In genomic region chr22:48323746-48324145, GRCh38 we compare ENCODE assay signal across 34 cellular contexts.
"Had no signal": no experiment of that assay in that cellular context is flagged by ENCODE, and none has a peak within 500 bp of the region (broad histone marks: within the 10 kb centered on the region; RNA-seq: fewer than 3 reads in every experiment).

No MANE protein-coding gene starts in this region.

- ATAC-seq: activated CD4-positive, alpha-beta T cell treated with anti-CD3 and anti-CD28 coated beads for 36 hours; activated CD8-positive, alpha-beta memory T cell treated with anti-CD3 and anti-CD28 coated beads, Interleukin-2, amount 10 ng/mL, durations not matched to agents 7 days and 5 days; activated CD8-positive, alpha-beta T cell treated with anti-CD3 and anti-CD28 coated beads, Interleukin-2, amount 10 ng/mL, durations not matched to agents 7 days and 5 days; activated naive CD8-positive, alpha-beta T cell treated with anti-CD3 and anti-CD28 coated beads, Interleukin-2, amount 50 U/mL, for 24 hours; body of pancreas; gastroesophageal sphincter; T-helper 17 cell had no signal

- H3K27me3 Mint-ChIP-seq: activated CD4-positive, alpha-beta T cell treated with anti-CD3 and anti-CD28 coated beads, Interleukin-2, amount 10 ng/mL, durations not matched to agents 24 days and 14 days; activated CD8-positive, alpha-beta memory T cell treated with anti-CD3 and anti-CD28 coated beads, Interleukin-2, amount 10 ng/mL, durations not matched to agents 7 days and 5 days; activated naive CD4-positive, alpha-beta T cell treated with anti-CD3 and anti-CD28 coated beads, Interleukin-2, amount 50 U/mL, for 24 hours had no signal

- H3K4me3 ChIP-seq: adrenal gland, body of pancreas, cardiac muscle cell, colonic mucosa, esophagus squamous epithelium, gastroesophageal sphincter had no signal

- H3K9me3 Mint-ChIP-seq: activated naive CD4-positive, alpha-beta T cell treated with anti-CD3 and anti-CD28 coated beads, Interleukin-2, amount 50 U/mL, for 24 hours had no signal

- H3K27ac ChIP-seq: adrenal gland, body of pancreas, cardiac muscle cell, colonic mucosa, epithelial cell of prostate, esophagus squamous epithelium, gastroesophageal sphincter, WERI-Rb-1 had no signal

- H3K9me3 ChIP-seq: adrenal gland, body of pancreas, colonic mucosa had no signal

- H3K27ac Mint-ChIP-seq: activated CD4-positive, alpha-beta memory T cell treated with anti-CD3 and anti-CD28 coated beads for 36 hours; activated CD4-positive, alpha-beta T cell treated with anti-CD3 and anti-CD28 coated beads for 36 hours; activated CD4-positive, alpha-beta T cell treated with anti-CD3 and anti-CD28 coated beads, Interleukin-2, amount 10 ng/mL, durations not matched to agents 24 days and 14 days; activated CD8-positive, alpha-beta memory T cell treated with anti-CD3 and anti-CD28 coated beads, Interleukin-2, amount 10 ng/mL, durations not matched to agents 7 days and 5 days; activated CD8-positive, alpha-beta T cell treated with anti-CD3 and anti-CD28 coated beads, Interleukin-2, amount 10 ng/mL, durations not matched to agents 7 days and 5 days; activated naive CD4-positive, alpha-beta T cell treated with anti-CD3 and anti-CD28 coated beads for 36 hours; activated naive CD4-positive, alpha-beta T cell treated with anti-CD3 and anti-CD28 coated beads, Interleukin-2, amount 50 U/mL, for 24 hours; activated naive CD8-positive, alpha-beta T cell treated with anti-CD3 and anti-CD28 coated beads for 36 hours; activated naive CD8-positive, alpha-beta T cell treated with anti-CD3 and anti-CD28 coated beads, Interleukin-2, amount 50 U/mL, for 24 hours; activated T-helper 1 cell treated with anti-CD3 and anti-CD28 coated beads, Interleukin-12 subunit alpha, Interleukin-12 subunit beta, Interleukin-2, Interleukin-4 antibody, amounts not matched to agents 30 ng/mL and 10 ng/mL and 1 ng/mL, durations not matched to agents 14 hours and 24 hours and 36 hours; activated T-helper 2 cell treated with anti-CD3 and anti-CD28 coated beads, Interferon-gamma antibody, Interleukin-2, Interleukin-4, amounts not matched to agents 10 μg/mL and 5 μg/mL and 100 μg/mL, durations not matched to agents 14 hours and 24 hours and 36 hours; T-helper 17 cell; T-helper 2 cell treated with Interferon-gamma antibody and Interleukin-4, amounts not matched to agents 5 μg/mL and 100 μg/mL, for 36 hours had no signal

- DNase-seq: activated CD4-positive, alpha-beta memory T cell treated with anti-CD3 and anti-CD28 coated beads for 36 hours; activated CD4-positive, alpha-beta T cell treated with anti-CD3 and anti-CD28 coated beads for 36 hours; activated CD4-positive, alpha-beta T cell treated with anti-CD3 and anti-CD28 coated beads, Interleukin-2, amount 10 ng/mL, durations not matched to agents 24 days and 14 days; activated CD4-positive, CD25-positive, alpha-beta regulatory T cell; activated CD4-positive, CD25-positive, alpha-beta regulatory T cell treated with anti-CD3 and anti-CD28 coated beads, Interleukin-2, amount 50 U/mL, for 72 hours; activated CD8-positive, alpha-beta memory T cell treated with anti-CD3 and anti-CD28 coated beads, Interleukin-2, amount 10 ng/mL, durations not matched to agents 7 days and 5 days; activated CD8-positive, alpha-beta memory T cell treated with anti-CD3 and anti-CD28 coated beads, Interleukin-2, amount 50 U/mL, for 4 hours; activated CD8-positive, alpha-beta T cell treated with anti-CD3 and anti-CD28 coated beads, Interleukin-2, amount 10 ng/mL, durations not matched to agents 7 days and 5 days; activated effector memory CD4-positive, alpha-beta T cell treated with anti-CD3 and anti-CD28 coated beads, Interleukin-2, amount 50 U/mL, for 16 hours; activated naive CD4-positive, alpha-beta T cell treated with anti-CD3 and anti-CD28 coated beads for 36 hours; activated naive CD8-positive, alpha-beta T cell treated with anti-CD3 and anti-CD28 coated beads for 36 hours; activated naive CD8-positive, alpha-beta T cell treated with anti-CD3 and anti-CD28 coated beads, Interleukin-2, amount 50 U/mL, for 24 hours; activated T-cell treated with anti-CD3 and anti-CD28 coated beads, Interleukin-2, amount 50 U/mL, for 1 hour; activated T-cell treated with anti-CD3 and anti-CD28 coated beads, Interleukin-2, amount 50 U/mL, for 48 hours; adrenal gland; amygdala; body of pancreas; central memory CD4-positive, alpha-beta T cell; cerebellar nuclear complex; colonic mucosa; effector CD8-positive, alpha-beta T cell; esophagus squamous epithelium; foreskin melanocyte; T-helper 1 cell; T-helper 17 cell; T1000; WERI-Rb-1 had no signal

- H3K4me3 Mint-ChIP-seq: activated CD4-positive, alpha-beta memory T cell treated with anti-CD3 and anti-CD28 coated beads for 36 hours; activated CD4-positive, alpha-beta T cell treated with anti-CD3 and anti-CD28 coated beads for 36 hours; activated CD4-positive, alpha-beta T cell treated with anti-CD3 and anti-CD28 coated beads, Interleukin-2, amount 10 ng/mL, durations not matched to agents 24 days and 14 days; activated CD8-positive, alpha-beta memory T cell treated with anti-CD3 and anti-CD28 coated beads, Interleukin-2, amount 10 ng/mL, durations not matched to agents 7 days and 5 days; activated CD8-positive, alpha-beta T cell treated with anti-CD3 and anti-CD28 coated beads, Interleukin-2, amount 10 ng/mL, durations not matched to agents 7 days and 5 days; activated naive CD4-positive, alpha-beta T cell treated with anti-CD3 and anti-CD28 coated beads for 36 hours; activated naive CD4-positive, alpha-beta T cell treated with anti-CD3 and anti-CD28 coated beads, Interleukin-2, amount 50 U/mL, for 24 hours; activated naive CD8-positive, alpha-beta T cell treated with anti-CD3 and anti-CD28 coated beads for 36 hours; activated naive CD8-positive, alpha-beta T cell treated with anti-CD3 and anti-CD28 coated beads, Interleukin-2, amount 50 U/mL, for 24 hours; activated T-helper 1 cell treated with anti-CD3 and anti-CD28 coated beads, Interleukin-12 subunit alpha, Interleukin-12 subunit beta, Interleukin-2, Interleukin-4 antibody, amounts not matched to agents 30 ng/mL and 10 ng/mL and 1 ng/mL, durations not matched to agents 14 hours and 24 hours and 36 hours; T-helper 17 cell; T-helper 2 cell treated with Interferon-gamma antibody and Interleukin-4, amounts not matched to agents 5 μg/mL and 100 μg/mL, for 36 hours had no signal

- H3K4me1 Mint-ChIP-seq: activated CD4-positive, alpha-beta T cell treated with anti-CD3 and anti-CD28 coated beads for 36 hours; activated CD4-positive, alpha-beta T cell treated with anti-CD3 and anti-CD28 coated beads, Interleukin-2, amount 10 ng/mL, durations not matched to agents 24 days and 14 days; activated CD8-positive, alpha-beta memory T cell treated with anti-CD3 and anti-CD28 coated beads, Interleukin-2, amount 10 ng/mL, durations not matched to agents 7 days and 5 days; activated naive CD4-positive, alpha-beta T cell treated with anti-CD3 and anti-CD28 coated beads, Interleukin-2, amount 50 U/mL, for 24 hours; activated naive CD8-positive, alpha-beta T cell treated with anti-CD3 and anti-CD28 coated beads for 36 hours; activated naive CD8-positive, alpha-beta T cell treated with anti-CD3 and anti-CD28 coated beads, Interleukin-2, amount 50 U/mL, for 24 hours; T-helper 17 cell had no signal

- H3K36me3 ChIP-seq: adrenal gland, cardiac muscle cell, colonic mucosa, esophagus squamous epithelium, gastroesophageal sphincter, WERI-Rb-1 had no signal

- H3K36me3 Mint-ChIP-seq: activated CD4-positive, alpha-beta memory T cell treated with anti-CD3 and anti-CD28 coated beads for 36 hours; activated CD8-positive, alpha-beta memory T cell treated with anti-CD3 and anti-CD28 coated beads, Interleukin-2, amount 10 ng/mL, durations not matched to agents 7 days and 5 days; activated naive CD4-positive, alpha-beta T cell treated with anti-CD3 and anti-CD28 coated beads, Interleukin-2, amount 50 U/mL, for 24 hours; activated naive CD8-positive, alpha-beta T cell treated with anti-CD3 and anti-CD28 coated beads for 36 hours had no signal

- H3K4me1 ChIP-seq: adrenal gland, body of pancreas, colonic mucosa, esophagus squamous epithelium had no signal

- H3K27me3 ChIP-seq: adrenal gland, body of pancreas, cardiac muscle cell, colonic mucosa had no signal
